ENCODE assay signal across 19 cellular contexts in genomic region chr11:69854719-69855118, GRCh38. TPM values are rescaled to one million over a fixed set of nuclear protein-coding genes. Genes with fewer than 3 reads are reported as not detected.
A peak's percentile ranks its signal among the peaks of the same experiment; 100 is the strongest.
DNase-seq lines count a peak whose midpoint lies in the region; ATAC-seq, FAIRE-seq and TF ChIP-seq lines count a peak whose summit lies in the region.
"Had no signal": no experiment of that assay in that cellular context is flagged by ENCODE, and none has a peak within 500 bp of the region (broad histone marks: within the 10 kb centered on the region; RNA-seq: fewer than 3 reads in every experiment).

No MANE protein-coding gene starts in this region.

- WGBS in A549 (ENCODE audit: missing lambda C conversion rate) = 3% methylated on average over 2 of the region's 2 CpGs

- TF ChIP-seq RAD21 in A549 (conservative IDR thresholded peaks at IDR 0.05 in 1 of 2, IDR thresholded peaks at IDR 0.05 in 1 of 2) = no peak

- H3K27me3 ChIP-seq in CD4-positive, alpha-beta memory T cell (ENCODE audit: insufficient read depth, low read length) = peaks cover 10% of the 10 kb centered on the region
- H3K27me3 ChIP-seq: uterus had no signal

- no peak for TF ChIP-seq POLR2A in A549 (IDR thresholded peaks at IDR 0.05; ENCODE audit: low read length)

- peaks cover 11% of the 10 kb centered on the region; the same call in 1 of the 2 replicates for H3K9me3 Mint-ChIP-seq in HFFc6
- H3K9me3 Mint-ChIP-seq in CD4-positive, alpha-beta memory T cell = peaks cover 0 to 24% (median 12%) of the 10 kb centered on the region in 8 donors

- CTCF ChIA-PET in A549 (lab: Yijun Ruan, JAX) = interaction anchor here (0.6 to 1.1 kb wide), 3 partner anchors 10 to 375 kb away, joined by 3 to 5 read pairs (median 3); no protein-coding TSS in a partner anchor
- CTCF ChIA-PET in CD4-positive, alpha-beta memory T cell (lab: Charles Lee; ENCODE audit: partially characterized antibody) = no interaction called here

- H3K4me3 ChIP-seq in A549 = no peak overlapping the region
- H3K4me3 ChIP-seq in foreskin fibroblast (ENCODE audit: low read depth in 1 of 2, low read length in 2 of 2) = no peak overlapping the region
- H3K4me3 ChIP-seq in CD4-positive, alpha-beta memory T cell (ENCODE audit: low read length in 2 of 2) = no peak overlapping the region
- H3K4me3 ChIP-seq: uterus had no signal

- peaks cover 22% of the 10 kb centered on the region for H3K27me3 Mint-ChIP-seq in HFFc6 (ENCODE audit: insufficient read depth)
- H3K27me3 Mint-ChIP-seq in CD4-positive, alpha-beta memory T cell = peaks cover 22 to 30% of the 10 kb centered on the region in 2 donors

- H3K36me3 Mint-ChIP-seq in HFFc6 (ENCODE audit: low read depth) = no peaks in the 10 kb centered on the region; the same call in 1 of the 2 replicates
- H3K36me3 Mint-ChIP-seq in CD4-positive, alpha-beta memory T cell = no peaks in the 10 kb centered on the region
- H3K36me3 Mint-ChIP-seq: activated naive CD8-positive, alpha-beta T cell treated with anti-CD3 and anti-CD28 coated beads, Interleukin-2, amount 10 ng/mL, durations not matched to agents 7 days and 5 days; stimulated activated memory B cell treated with anti-CD40 and anti-IgM and Interleukin-4, amounts not matched to agents 10 μg/mL and 1 μg/mL and 100 μg/mL, for 72 hours had no signal

- H3K27ac ChIP-seq in A549 = no peak overlapping the region
- no peak overlapping the region for H3K27ac ChIP-seq in CD4-positive, alpha-beta memory T cell (ENCODE audit: low read depth, low read length)
- H3K27ac ChIP-seq: uterus had no signal

- FAIRE-seq in A549 (lab: Jason Lieb, UNC) = no peak
- FAIRE-seq: D721Med had no signal

- H3K27ac Mint-ChIP-seq in HFFc6 = no peak overlapping the region
- no peak overlapping the region for H3K27ac Mint-ChIP-seq in CD4-positive, alpha-beta memory T cell
- H3K27ac Mint-ChIP-seq: activated CD4-positive, alpha-beta T cell treated with anti-CD3 and anti-CD28 coated beads for 36 hours; activated naive CD8-positive, alpha-beta T cell treated with anti-CD3 and anti-CD28 coated beads, Interleukin-2, amount 10 ng/mL, durations not matched to agents 7 days and 5 days; memory B cell; stimulated activated memory B cell treated with anti-CD40 and anti-IgM and Interleukin-4, amounts not matched to agents 10 μg/mL and 1 μg/mL and 100 μg/mL, for 72 hours; T-helper 17 cell had no signal

- DNase-seq in A549 (ENCODE audit: low read depth in 1 of 2, low spot score in 1 of 2) (peak; percentile 18 to 27), HFFc6 (peak; percentile 49), SW 1271 (lab: John Stamatoyannopoulos, UW) (peak; percentile 46 to 71), foreskin fibroblast (peak; percentile 58 to 74), putamen (ENCODE audit: low spot score) (no peak)
- DNase-seq in effector CD4-positive, alpha-beta T cell = no peak
- no peak for DNase-seq in CD4-positive, alpha-beta memory T cell
- no peak for DNase-seq in activated CD4-positive, alpha-beta T cell treated with anti-CD3 and anti-CD28 coated beads, Interleukin-2, amount 50 U/mL, for 48 hours
- DNase-seq: activated CD4-positive, alpha-beta T cell treated with anti-CD3 and anti-CD28 coated beads for 36 hours; activated naive CD8-positive, alpha-beta T cell treated with anti-CD3 and anti-CD28 coated beads, Interleukin-2, amount 10 ng/mL, durations not matched to agents 7 days and 5 days; Kasumi-1; NCI-H187 treated with DMSO at 0.1 percent for 48 hours; T-helper 17 cell; uterus had no signal

- TF ChIP-seq EP300 in A549 (IDR thresholded peaks at IDR 0.05) = no peak

- H3K4me2 ChIP-seq in A549 = no peak overlapping the region

- TF ChIP-seq CTCF in A549 (IDR thresholded peaks at IDR 0.05) (no peak), HFFc6 (IDR thresholded peaks at IDR 0.05) (no peak), foreskin fibroblast (IDR thresholded peaks at IDR 0.05; ENCODE audit: low read depth, low read length) (no peak)

- POLR2A ChIA-PET in A549 (lab: Yijun Ruan, JAX) = no interaction called here
- POLR2A ChIA-PET in CD4-positive, alpha-beta memory T cell (lab: Charles Lee; ENCODE audit: partially characterized antibody) = no interaction called here

- intact Hi-C loops in CD4-positive, alpha-beta memory T cell (cut with micrococcal nuclease) = no loop called here

- peaks cover 30% of the 10 kb centered on the region for H3K9me3 ChIP-seq in A549
- H3K9me3 ChIP-seq in CD4-positive, alpha-beta memory T cell (ENCODE audit: control insufficient read depth in 1 of 2, low read length in 2 of 2) = no peaks in the 10 kb centered on the region
- H3K9me3 ChIP-seq: uterus had no signal

- H3K36me3 ChIP-seq in CD4-positive, alpha-beta memory T cell (ENCODE audit: insufficient read depth, low read length) = no peaks in the 10 kb centered on the region
- H3K36me3 ChIP-seq: uterus had no signal

- H3K4me3 Mint-ChIP-seq in HFFc6 = no peak overlapping the region
- no peak overlapping the region for H3K4me3 Mint-ChIP-seq in CD4-positive, alpha-beta memory T cell
- H3K4me3 Mint-ChIP-seq: activated CD4-positive, alpha-beta T cell treated with anti-CD3 and anti-CD28 coated beads for 36 hours; activated naive CD8-positive, alpha-beta T cell treated with anti-CD3 and anti-CD28 coated beads, Interleukin-2, amount 10 ng/mL, durations not matched to agents 7 days and 5 days; memory B cell; neural crest cell; stimulated activated memory B cell treated with anti-CD40 and anti-IgM and Interleukin-4, amounts not matched to agents 10 μg/mL and 1 μg/mL and 100 μg/mL, for 72 hours; T-helper 17 cell had no signal

- peak; percentile 57 to 74; a peak in 4 of 6 replicates for ATAC-seq in A549
- ATAC-seq: activated CD4-positive, alpha-beta T cell treated with anti-CD3 and anti-CD28 coated beads for 36 hours; stimulated activated memory B cell treated with anti-CD40 and anti-IgM and Interleukin-4, amounts not matched to agents 10 μg/mL and 1 μg/mL and 100 μg/mL, for 72 hours; T-helper 17 cell had no signal

- H3K4me1 ChIP-seq in A549 = no peaks in the 10 kb centered on the region
- H3K4me1 ChIP-seq in CD4-positive, alpha-beta memory T cell (ENCODE audit: insufficient read depth, low read length) = no peaks in the 10 kb centered on the region
- H3K4me1 ChIP-seq: uterus had no signal

- peaks cover 8% of the 10 kb centered on the region for H3K4me1 Mint-ChIP-seq in HFFc6 (ENCODE audit: low read depth)
- H3K4me1 Mint-ChIP-seq in CD4-positive, alpha-beta memory T cell = no peaks in the 10 kb centered on the region
- H3K4me1 Mint-ChIP-seq: activated CD4-positive, alpha-beta T cell treated with anti-CD3 and anti-CD28 coated beads for 36 hours; activated naive CD8-positive, alpha-beta T cell treated with anti-CD3 and anti-CD28 coated beads, Interleukin-2, amount 10 ng/mL, durations not matched to agents 7 days and 5 days; neural crest cell; stimulated activated memory B cell treated with anti-CD40 and anti-IgM and Interleukin-4, amounts not matched to agents 10 μg/mL and 1 μg/mL and 100 μg/mL, for 72 hours; T-helper 17 cell had no signal

TF ChIP-seq in A549, 52 proteins besides CTCF, POLR2A, EP300 and RAD21:
- TF ChIP-seq CHD2 (IDR thresholded peaks at IDR 0.05; ENCODE audit: low read length, partially characterized antibody) (no peak), GATA3 (IDR thresholded peaks at IDR 0.05; ENCODE audit: borderline replicate concordance) (peak; percentile 20; the same call in 1 of the 2 replicates), JUNB (IDR thresholded peaks at IDR 0.05) (no peak), POLR2AphosphoS2 (conservative IDR thresholded peaks at IDR 0.05; ENCODE audit: low read length) (no peak), FOSB (CRISPR knock-in tag; IDR thresholded peaks at IDR 0.05) (no peak), HEYL (CRISPR knock-in tag; IDR thresholded peaks at IDR 0.05) (no peak), FOSL2 (IDR thresholded peaks at IDR 0.05) (no peak), FOSL2 (CRISPR knock-in tag; IDR thresholded peaks at IDR 0.05) (peak; percentile 63), PBX3 (IDR thresholded peaks at IDR 0.05) (no peak), EHMT2 (IDR thresholded peaks at IDR 0.05; ENCODE audit: low read depth) (no peak), KDM5A (IDR thresholded peaks at IDR 0.05) (no peak), ZFP36 (IDR thresholded peaks at IDR 0.05; ENCODE audit: borderline replicate concordance, partially characterized antibody) (no peak), MAFK (IDR thresholded peaks at IDR 0.05; ENCODE audit: partially characterized antibody) (no peak), KDM1A (IDR thresholded peaks at IDR 0.05; ENCODE audit: low read depth) (no peak), CEBPB (IDR thresholded peaks at IDR 0.05) (no peak), RCOR1 (IDR thresholded peaks at IDR 0.05; ENCODE audit: low read depth, low read length) (no peak)

RNA-seq across cellular contexts. Expression of gene FGF3, which starts 35.5 kb away (rescaled TPM):
- polyA plus RNA-seq in A549 (2011; rRNA removed) = not detected in 2 replicates
- not detected in 2 replicates for polyA plus RNA-seq in A549 (2012; cell fraction: cytosol; rRNA removed)
- polyA plus RNA-seq in A549 (2012; cell fraction: nucleus; rRNA removed) = not detected in 2 replicates
- polyA plus RNA-seq in A549 (2017; fragmentation: RNase III; extraction: RNeasy Plus Mini Kit Qiagen cat#74134 plus additional on column Dnase treatment) = not detected in 3 replicates
- polyA minus RNA-seq in A549 (2011; rRNA and poly(A)+ RNA removed) = not detected in 2 replicates
- total RNA-seq in HFFc6 (2021; fragmentation: NEBNext Ultra II Directional; extraction: Animal tissue kit (Norgen Biotek cat#: 25700)) = not detected
- total RNA-seq in CD4-positive, alpha-beta memory T cell = not detected
- not detected for polyA plus RNA-seq in CD4-positive, alpha-beta memory T cell
- total RNA-seq: activated CD4-positive, alpha-beta T cell treated with anti-CD3 and anti-CD28 coated beads for 36 hours; activated naive CD8-positive, alpha-beta T cell treated with anti-CD3 and anti-CD28 coated beads, Interleukin-2, amount 10 ng/mL, durations not matched to agents 7 days and 5 days; neural crest cell; T-helper 17 cell; uterus had no signal
- polyA plus RNA-seq: esophagus had no signal

Comparison
In these comparisons a context has a peak if more than half of its experiments do, and no peak if none do; other contexts are left out.
1. DNase-seq: peak in A549 (2 of 2), HFFc6 (single experiment), SW 1271 (2 of 2) and foreskin fibroblast (2 of 2); none in effector CD4-positive, alpha-beta T cell (single experiment), putamen (single experiment), CD4-positive, alpha-beta memory T cell (0 of 5) and activated CD4-positive, alpha-beta T cell treated with anti-CD3 and anti-CD28 coated beads, Interleukin-2, amount 50 U/mL, for 48 hours (0 of 2).